Comparison of ENCODE assay signal across 8 cellular contexts in genomic region chr12:94001691-94002090, GRCh38.
"Had no signal": no experiment of that assay in that cellular context is flagged by ENCODE, and none has a peak within 500 bp of the region (broad histone marks: within the 10 kb centered on the region; RNA-seq: fewer than 3 reads in every experiment).

No MANE protein-coding gene starts in this region.

- DNase-seq: H9, HCEC 1CT, KBM-7 had no signal

- FAIRE-seq: H1, H54, HTR-8/SVneo had no signal

- H3K27ac Mint-ChIP-seq: GM23338, H9 had no signal

- H3K27ac ChIP-seq: KMS-11 had no signal

- ATAC-seq: GM23338 had no signal

- H3K4me3 ChIP-seq: GM23338 had no signal

- H2AFZ ChIP-seq: GM23338 had no signal

- H3K4me2 ChIP-seq: GM23338, KMS-11 had no signal

- H3K4me3 Mint-ChIP-seq: GM23338, H9 had no signal

- H3K9ac ChIP-seq: KMS-11 had no signal

- H3K4me1 Mint-ChIP-seq: GM23338, H9 had no signal
